1 cellular context compared by ENCODE assay signal in genomic region chr3:112856537-112856936, GRCh38.
TF ChIP-seq lines count a peak whose summit lies in the region.

No MANE protein-coding gene starts in this region.

TF ChIP-seq in SK-N-SH, 30 proteins besides CTCF, POLR2A, EP300 and RAD21 (continued from another document):
- TF ChIP-seq USF2 (IDR thresholded peaks at IDR 0.05; ENCODE audit: borderline replicate concordance, low read depth, low read length) (no peak), JUND (IDR thresholded peaks at IDR 0.05) (no peak), ZBTB33 (IDR thresholded peaks at IDR 0.05; ENCODE audit: borderline replicate concordance, low read depth) (no peak), TEAD4 (IDR thresholded peaks at IDR 0.05; ENCODE audit: borderline replicate concordance, insufficient read depth) (no peak), ELF1 (IDR thresholded peaks at IDR 0.05) (no peak), IRF3 (IDR thresholded peaks at IDR 0.05; ENCODE audit: low read depth, low read length) (no peak), FOXJ3 (CRISPR knock-in tag; IDR thresholded peaks at IDR 0.05) (no peak), YY1 (IDR thresholded peaks at IDR 0.05; ENCODE audit: low read depth) (no peak), MEF2A (IDR thresholded peaks at IDR 0.05; ENCODE audit: borderline replicate concordance, low read depth) (no peak)
